Comparison of ENCODE assay signal across 8 cellular contexts in genomic region chrX:71618303-71618721, GRCh38. TPM values are rescaled to one million over a fixed set of nuclear protein-coding genes. Genes with fewer than 3 reads are reported as not detected.
DNase-seq lines count a peak whose midpoint lies in the region; ATAC-seq and TF ChIP-seq lines count a peak whose summit lies in the region.

CXCR3 (minus strand) TSS chrX:71618511; CDS start chrX:71618449, 62 bp downstream.

- peak; percentile 63 for ATAC-seq in GM18502 (IDR thresholded peaks at IDR 0.05; ENCODE audit: poor library complexity, unreplicated experiment)
- peak; percentile 62 for ATAC-seq in HG02884 (IDR thresholded peaks at IDR 0.05; ENCODE audit: unreplicated experiment)

- no peak within 1 kb of the TSS for H3K4me3 ChIP-seq in A673 (ENCODE audit: low read depth, low read length, poor library complexity, severe bottlenecking)

- no peaks in the 10 kb centered on the region for H3K36me3 ChIP-seq in A673 (ENCODE audit: insufficient read depth, low read length, poor library complexity, severe bottlenecking)

- intact Hi-C loops in A673 (cut with micrococcal nuclease; ENCODE audit: unreplicated experiment): no loop called here

- H3K9me3 ChIP-seq in A673 (ENCODE audit: low read depth, low read length, poor library complexity, severe bottlenecking): no peaks in the 10 kb centered on the region

- no peaks in the 10 kb centered on the region for H3K4me1 ChIP-seq in A673 (ENCODE audit: insufficient read depth, low read length, poor library complexity, severe bottlenecking)

- H3K27ac ChIP-seq in A673 (ENCODE audit: low read depth, low read length, poor library complexity, severe bottlenecking): no peak within 1 kb of the TSS

- no peaks in the 10 kb centered on the region for H3K27me3 ChIP-seq in A673 (replicated peaks; ENCODE audit: insufficient read depth, low read depth, low read length, poor library complexity)

- DNase-seq in SIG-M5 treated with dmso at 0.1 percent for 504 hours (lab: John Stamatoyannopoulos, UW; ENCODE audit: unreplicated experiment): peak; percentile 86
- DNase-seq in activated naive CD4-positive, alpha-beta T cell (lab: John Stamatoyannopoulos, UW): peak in 3 of 4 experiments; percentile 5 to 28 (median 5)
- DNase-seq in stimulated activated CD4-positive, alpha-beta T cell treated with anti-CD3 and anti-CD28 coated beads, Interleukin-15, amount 100 ng/mL, for 24 hours: peak; percentile 84
- DNase-seq in NCI-H526 (lab: John Stamatoyannopoulos, UW): no peak
- no peak for DNase-seq in A673 (ENCODE audit: low spot score)
- DNase-seq in NCI-H1417 (lab: John Stamatoyannopoulos, UW): no peak

- POLR2A ChIA-PET in A673 (lab: Charles Lee; ENCODE audit: low non-redundant PET): no interaction called here

- CTCF ChIA-PET in A673 (lab: Charles Lee): no interaction called here

- no peak for TF ChIP-seq CTCF in A673 (conservative IDR thresholded peaks at IDR 0.05; ENCODE audit: low read depth, low read length)

- BruUV-seq in A673 (replicated peaks; lab: Mats Ljungman, UMichigan): no TSS peak

RNA-seq across cellular contexts. Expression of gene CXCR3, which starts in this region (rescaled TPM):
- not detected in 2 replicates for total RNA-seq in A673 (2021)

Comparison
In these comparisons a context has a peak if more than half of its experiments do, and no peak if none do; other contexts are left out.
1. DNase-seq: peak in SIG-M5 treated with dmso at 0.1 percent for 504 hours (single experiment), activated naive CD4-positive, alpha-beta T cell (3 of 4) and stimulated activated CD4-positive, alpha-beta T cell treated with anti-CD3 and anti-CD28 coated beads, Interleukin-15, amount 100 ng/mL, for 24 hours (single experiment); none in NCI-H526 (0 of 2), A673 (single experiment) and NCI-H1417 (0 of 3).